Comparison of ENCODE assay signal across 8 cellular contexts in genomic region chr2:214808961-214809750, GRCh38. TPM values are rescaled to one million over a fixed set of nuclear protein-coding genes. Genes with fewer than 3 reads are reported as not detected.
DNase-seq lines count a peak whose midpoint lies in the region; ATAC-seq and TF ChIP-seq lines count a peak whose summit lies in the region.

TSS of gene BARD1 (minus strand) at chr2:214809683. CDS start at chr2:214809569, 114 bp downstream.

- H3K4me3 ChIP-seq in NT2/D1 (ENCODE audit: insufficient read length, low read depth) = peak within 1 kb of the TSS; percentile 78
- peak within 1 kb of the TSS; percentile 88 to 93 for H3K4me3 ChIP-seq in stomach smooth muscle (ENCODE audit: low read length in 2 of 2)

- H3K27me3 ChIP-seq in NT2/D1 (ENCODE audit: insufficient read depth, insufficient read length) (peaks cover 8% of the 10 kb centered on the region), stomach smooth muscle (ENCODE audit: control insufficient read depth in 1 of 2, insufficient read depth in 2 of 2, low read length in 2 of 2) (no peaks in the 10 kb centered on the region)

- H3K9me3 Mint-ChIP-seq in activated T-cell treated with anti-CD3 and anti-CD28 coated beads, Interleukin-2, amount 50 U/mL, for 4 hours = no peaks in the 10 kb centered on the region
- no peaks in the 10 kb centered on the region for H3K9me3 Mint-ChIP-seq in nephron

- DNase-seq in C1 segment of cervical spinal cord (lab: John Stamatoyannopoulos, UW) = peak in 9 of 14 donors; percentile 36 to 75 (median 60)
- no peak for DNase-seq in NT2/D1 (ENCODE audit: low read depth, low spot score)
- DNase-seq in activated T-cell treated with anti-CD3 and anti-CD28 coated beads, Interleukin-2, amount 50 U/mL, for 4 hours = peak; percentile 35
- DNase-seq in fibroblast of gingiva (ENCODE audit: low read depth) = peak; percentile 72

- H3K9ac ChIP-seq in NT2/D1 (ENCODE audit: insufficient read length, low read depth) (peak within 1 kb of the TSS; percentile 90), stomach smooth muscle (ENCODE audit: low read length in 2 of 2) (peak within 1 kb of the TSS; percentile 67 to 75)

- H3K4me1 Mint-ChIP-seq in activated T-cell treated with anti-CD3 and anti-CD28 coated beads, Interleukin-2, amount 50 U/mL, for 4 hours (ENCODE audit: low read depth) = peaks cover 34% of the 10 kb centered on the region
- peaks cover 29% of the 10 kb centered on the region for H3K4me1 Mint-ChIP-seq in nephron

- H3K36me3 ChIP-seq in NT2/D1 (ENCODE audit: insufficient read depth, insufficient read length, low read length) (peaks cover 7% of the 10 kb centered on the region), stomach smooth muscle (ENCODE audit: control insufficient read depth in 2 of 2, insufficient read depth in 2 of 2, low read length in 2 of 2) (no peaks in the 10 kb centered on the region)

- no peaks in the 10 kb centered on the region for H3K36me3 Mint-ChIP-seq in activated T-cell treated with anti-CD3 and anti-CD28 coated beads, Interleukin-2, amount 50 U/mL, for 4 hours (ENCODE audit: insufficient read depth)
- peaks cover 15% of the 10 kb centered on the region for H3K36me3 Mint-ChIP-seq in nephron (ENCODE audit: low read depth)

- peak; percentile 42 for ATAC-seq in HG03354 (IDR thresholded peaks at IDR 0.05; ENCODE audit: poor library complexity, severe bottlenecking, unreplicated experiment)
- ATAC-seq in activated T-cell treated with anti-CD3 and anti-CD28 coated beads, Interleukin-2, amount 50 U/mL, for 4 hours = peak; percentile 41 to 45

- H3K4me1 ChIP-seq in NT2/D1 (ENCODE audit: insufficient read depth, insufficient read length) (peaks cover 4% of the 10 kb centered on the region), stomach smooth muscle (ENCODE audit: control insufficient read depth, insufficient read depth, low read length) (peaks cover 11% of the 10 kb centered on the region)

- peak within 1 kb of the TSS; percentile 76 for H3K27ac ChIP-seq in stomach smooth muscle (ENCODE audit: low read length)

- peak within 1 kb of the TSS; percentile 92 for H3K4me3 Mint-ChIP-seq in activated T-cell treated with anti-CD3 and anti-CD28 coated beads, Interleukin-2, amount 50 U/mL, for 4 hours
- peak within 1 kb of the TSS; percentile 95 to 97 (median 96) for H3K4me3 Mint-ChIP-seq in nephron

- peak; percentile 55 for TF ChIP-seq POLR2A in GM19099 (IDR thresholded peaks at IDR 0.05; ENCODE audit: extremely low read depth, insufficient read length, low read depth)

- no peaks in the 10 kb centered on the region for H3K9me3 ChIP-seq in NT2/D1 (ENCODE audit: insufficient read depth, low read length)
- no peaks in the 10 kb centered on the region for H3K9me3 ChIP-seq in stomach smooth muscle (ENCODE audit: control insufficient read depth in 2 of 2, low read length in 2 of 2)

- H3K27me3 Mint-ChIP-seq in activated T-cell treated with anti-CD3 and anti-CD28 coated beads, Interleukin-2, amount 50 U/mL, for 4 hours (ENCODE audit: low read depth) = peaks cover 2% of the 10 kb centered on the region
- H3K27me3 Mint-ChIP-seq in nephron (ENCODE audit: low read depth) = no peaks in the 10 kb centered on the region

- H3K27ac Mint-ChIP-seq in nephron = peak within 1 kb of the TSS; percentile 94 to 97 (median 95)

- TF ChIP-seq CTCF in nephron (IDR thresholded peaks at IDR 0.05; ENCODE audit: unreplicated experiment in 3 of 3) = no peak

RNA-seq across cellular contexts. Expression of gene BARD1, which starts in this region (rescaled TPM):
- total RNA-seq in activated T-cell treated with anti-CD3 and anti-CD28 coated beads, Interleukin-2, amount 50 U/mL, for 4 hours = 10 to 100 TPM; 12.0 to 14.1 (median 12.3) TPM
